Comparison of ENCODE assay signal across 14 cellular contexts in the genomic region with DNA sequence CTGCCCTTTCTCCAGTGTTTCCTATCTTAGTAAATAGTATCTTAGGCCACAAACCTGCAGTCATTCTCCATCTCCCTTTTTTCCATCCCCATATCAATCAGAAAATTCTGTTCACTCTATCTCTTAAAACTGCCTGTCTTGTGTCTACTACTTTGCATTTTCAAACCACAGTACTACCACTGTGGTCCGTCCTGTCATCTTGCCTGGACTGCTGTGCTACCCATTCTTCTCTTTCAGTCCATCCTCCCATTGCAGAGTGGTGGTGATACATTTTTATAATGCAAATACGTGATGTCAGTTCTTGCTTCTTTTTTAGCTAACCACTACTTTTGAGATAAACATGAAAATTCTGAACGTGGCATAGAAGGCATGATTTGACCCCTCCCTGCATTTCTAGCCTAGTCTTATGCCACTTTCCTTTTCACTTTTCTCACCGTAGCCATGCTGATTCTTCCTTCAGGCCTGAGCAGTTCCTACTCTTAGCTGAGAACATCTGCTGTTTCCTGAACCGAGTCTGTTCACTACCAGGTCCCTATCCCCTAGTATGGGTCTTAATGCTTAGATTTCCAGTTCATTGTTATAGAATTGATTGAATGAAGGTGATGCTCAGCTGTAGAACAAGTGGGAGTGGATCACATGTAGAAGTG. TPM values are rescaled to one million over a fixed set of nuclear protein-coding genes. Genes with fewer than 3 reads are reported as not detected.
A peak's percentile ranks its signal among the peaks of the same experiment; 100 is the strongest.
DNase-seq lines count a peak whose midpoint lies in the region; ATAC-seq, FAIRE-seq and TF ChIP-seq lines count a peak whose summit lies in the region.
"Had no signal": no experiment of that assay in that cellular context is flagged by ENCODE, and none has a peak within 500 bp of the region (broad histone marks: within the 10 kb centered on the region; RNA-seq: fewer than 3 reads in every experiment).

No MANE protein-coding gene starts in this region.

- peaks cover 52% of the 10 kb centered on the region for H3K79me2 ChIP-seq in OCI-LY3 (ENCODE audit: low read length)

- H3K27ac ChIP-seq in OCI-LY3 (ENCODE audit: low read length) (no peak overlapping the region), temporal lobe (ENCODE audit: low read depth, low read length) (peak overlapping the region; percentile 4)
- H3K27ac ChIP-seq: skin epidermis had no signal

- ATAC-seq in activated T-cell treated with anti-CD3 and anti-CD28 coated beads, Interleukin-2, amount 50 U/mL, for 4 hours, result no peak
- ATAC-seq in HG02884 (IDR thresholded peaks at IDR 0.05; ENCODE audit: unreplicated experiment), result peak; percentile 71

- H3K4me1 Mint-ChIP-seq in activated T-cell treated with anti-CD3 and anti-CD28 coated beads, Interleukin-2, amount 50 U/mL, for 24 hours (ENCODE audit: low read depth), result peaks cover 78% of the 10 kb centered on the region
- peaks cover 63% of the 10 kb centered on the region for H3K4me1 Mint-ChIP-seq in activated T-cell treated with anti-CD3 and anti-CD28 coated beads, Interleukin-2, amount 50 U/mL, for 4 hours (ENCODE audit: low read depth)

- peak overlapping the region; percentile 17 for H3K4me2 ChIP-seq in OCI-LY3 (ENCODE audit: low read length)

- peak overlapping the region; percentile 44 for H3K27ac Mint-ChIP-seq in activated T-cell treated with anti-CD3 and anti-CD28 coated beads, Interleukin-2, amount 50 U/mL, for 24 hours

- H3K4me3 ChIP-seq in OCI-LY3 (ENCODE audit: low read length), result no peak overlapping the region
- H3K4me3 ChIP-seq: skin epidermis had no signal

- H3K9me3 Mint-ChIP-seq in activated T-cell treated with anti-CD3 and anti-CD28 coated beads, Interleukin-2, amount 50 U/mL, for 24 hours, result no peaks in the 10 kb centered on the region
- no peaks in the 10 kb centered on the region for H3K9me3 Mint-ChIP-seq in activated T-cell treated with anti-CD3 and anti-CD28 coated beads, Interleukin-2, amount 50 U/mL, for 4 hours

- no peak for TF ChIP-seq CTCF in OCI-LY3 (IDR thresholded peaks at IDR 0.05; ENCODE audit: low read depth, low read length)
- no peak for TF ChIP-seq CTCF in D721Med (IDR thresholded peaks at IDR 0.05; ENCODE audit: insufficient read depth, missing control alignments)

- H3K27me3 ChIP-seq in OCI-LY3 (ENCODE audit: low read depth, low read length), result no peaks in the 10 kb centered on the region

- no peaks in the 10 kb centered on the region for H3K36me3 ChIP-seq in OCI-LY3 (replicated peaks; ENCODE audit: low read depth, low read length)

- no peaks in the 10 kb centered on the region for H3K9me3 ChIP-seq in OCI-LY3 (ENCODE audit: insufficient read depth, low read length)

- no peak overlapping the region for H2AFZ ChIP-seq in OCI-LY3 (ENCODE audit: low read depth, low read length)

- H3K27me3 Mint-ChIP-seq in activated T-cell treated with anti-CD3 and anti-CD28 coated beads, Interleukin-2, amount 50 U/mL, for 24 hours, result no peaks in the 10 kb centered on the region
- no peaks in the 10 kb centered on the region for H3K27me3 Mint-ChIP-seq in activated T-cell treated with anti-CD3 and anti-CD28 coated beads, Interleukin-2, amount 50 U/mL, for 4 hours (ENCODE audit: low read depth)

- no peak overlapping the region for H3K4me3 Mint-ChIP-seq in activated T-cell treated with anti-CD3 and anti-CD28 coated beads, Interleukin-2, amount 50 U/mL, for 24 hours
- no peak overlapping the region for H3K4me3 Mint-ChIP-seq in activated T-cell treated with anti-CD3 and anti-CD28 coated beads, Interleukin-2, amount 50 U/mL, for 4 hours

- H4K20me1 ChIP-seq in OCI-LY3 (ENCODE audit: insufficient read depth, low read length), result peaks cover 12% of the 10 kb centered on the region

- no peak for DNase-seq in activated T-cell treated with anti-CD3 and anti-CD28 coated beads, Interleukin-2, amount 50 U/mL, for 24 hours
- DNase-seq in activated T-cell treated with anti-CD3 and anti-CD28 coated beads, Interleukin-2, amount 50 U/mL, for 4 hours, result no peak
- no peak for DNase-seq in Ammon's horn (ENCODE audit: low spot score)
- DNase-seq in ureter (ENCODE audit: low spot score), result no peak
- no peak for DNase-seq in D721Med (ENCODE audit: insufficient read length, low spot score)
- DNase-seq: ACHN; activated CD4-positive, alpha-beta T cell treated with anti-CD3 and anti-CD28 coated beads for 48 hours; NCI-H2227 treated with DMSO at 0.1 percent for 48 hours had no signal

- H3K4me1 ChIP-seq in OCI-LY3 (ENCODE audit: low read length), result peaks cover 18% of the 10 kb centered on the region

- no peak overlapping the region for H3K9ac ChIP-seq in OCI-LY3 (ENCODE audit: low read length)

- FAIRE-seq in D721Med (lab: Jason Lieb, UNC), result no peak
- FAIRE-seq: colon, keratinocyte had no signal

- peaks cover 9% of the 10 kb centered on the region for H3K36me3 Mint-ChIP-seq in activated T-cell treated with anti-CD3 and anti-CD28 coated beads, Interleukin-2, amount 50 U/mL, for 24 hours (ENCODE audit: low read depth)
- peaks cover 3% of the 10 kb centered on the region for H3K36me3 Mint-ChIP-seq in activated T-cell treated with anti-CD3 and anti-CD28 coated beads, Interleukin-2, amount 50 U/mL, for 4 hours (ENCODE audit: insufficient read depth)

RNA-seq across cellular contexts. Expression of a gene that starts 13.8 kb away (rescaled TPM):
- 10 to 100 TPM; 46.4 to 48.0 (median 47.9) TPM for total RNA-seq in activated T-cell treated with anti-CD3 and anti-CD28 coated beads, Interleukin-2, amount 50 U/mL, for 4 hours
- total RNA-seq in temporal lobe, result 30.0 TPM
- 22.2 TPM for total RNA-seq in ureter
